ENCODE assay signal across 8 cellular contexts in genomic region chr11:70191495-70192140, GRCh38. TPM values are rescaled to one million over a fixed set of nuclear protein-coding genes. Genes with fewer than 3 reads are reported as not detected.
A peak's percentile ranks its signal among the peaks of the same experiment; 100 is the strongest.
DNase-seq lines count a peak whose midpoint lies in the region; ATAC-seq and TF ChIP-seq lines count a peak whose summit lies in the region.

No MANE protein-coding gene starts in this region.

- no peak for TF ChIP-seq EP300 in Ishikawa (IDR thresholded peaks at IDR 0.05; ENCODE audit: borderline replicate concordance)

- H3K27ac ChIP-seq in SU-DHL-6 (ENCODE audit: low read depth, low read length) (no peak overlapping the region), adrenal gland (no peak overlapping the region), right cardiac atrium (ENCODE audit: low read length) (no peak overlapping the region), spleen (no peak overlapping the region)

- no peaks in the 10 kb centered on the region for H3K9me3 ChIP-seq in SU-DHL-6 (ENCODE audit: insufficient read depth, low read length)
- H3K9me3 ChIP-seq in adrenal gland (replicated peaks in 1 of 3) = no peaks in the 10 kb centered on the region
- no peaks in the 10 kb centered on the region for H3K9me3 ChIP-seq in right cardiac atrium (ENCODE audit: control insufficient read depth, low read length)
- no peaks in the 10 kb centered on the region for H3K9me3 ChIP-seq in spleen

- H3K4me2 ChIP-seq in SU-DHL-6 (ENCODE audit: low read depth, low read length, poor library complexity, severe bottlenecking) = no peak overlapping the region

- H3K36me3 ChIP-seq in SU-DHL-6 (ENCODE audit: low read length) = no peaks in the 10 kb centered on the region
- H3K36me3 ChIP-seq in adrenal gland (replicated peaks in 1 of 2) = no peaks in the 10 kb centered on the region
- H3K36me3 ChIP-seq in spleen = no peaks in the 10 kb centered on the region

- ATAC-seq in right cardiac atrium (peak; percentile 90 to 91), HG02840 (IDR thresholded peaks at IDR 0.05; ENCODE audit: low FRiP score, unreplicated experiment) (no peak), HG03342 (IDR thresholded peaks at IDR 0.05; ENCODE audit: unreplicated experiment) (no peak)

- DNase-seq in DMS153 treated with DMSO at 0.1 percent for 48 hours (lab: John Stamatoyannopoulos, UW; ENCODE audit: unreplicated experiment) (peak; percentile 45), adrenal gland (peak; percentile 69 to 87 (median 84)), right cardiac atrium (peak; percentile 81 to 94 (median 94)), spleen (peak; percentile 87)

- no peak overlapping the region for H2AFZ ChIP-seq in SU-DHL-6 (ENCODE audit: low read depth, low read length, severe bottlenecking)

- TF ChIP-seq POLR2A in adrenal gland (IDR thresholded peaks at IDR 0.05) = no peak
- TF ChIP-seq POLR2A in spleen (IDR thresholded peaks at IDR 0.05) = no peak

- no peaks in the 10 kb centered on the region for H4K20me1 ChIP-seq in SU-DHL-6 (ENCODE audit: low read depth, low read length)

- TF ChIP-seq CTCF in SU-DHL-6 (IDR thresholded peaks at IDR 0.05; ENCODE audit: insufficient read depth, low read length, poor library complexity, severe bottlenecking) (peak; percentile 41), adrenal gland (IDR thresholded peaks at IDR 0.05) (peak; percentile 84 to 92 (median 86)), spleen (IDR thresholded peaks at IDR 0.05 in 8 of 11, conservative IDR thresholded peaks at IDR 0.05 in 3 of 11) (peak; percentile 47 to 90 (median 77))

- no peaks in the 10 kb centered on the region for H3K79me2 ChIP-seq in SU-DHL-6 (ENCODE audit: insufficient read depth, low read length)

- H3K4me3 ChIP-seq in SU-DHL-6 (ENCODE audit: insufficient read depth, low read length, poor library complexity, severe bottlenecking) = no peak overlapping the region
- H3K4me3 ChIP-seq in adrenal gland = no peak overlapping the region
- no peak overlapping the region for H3K4me3 ChIP-seq in right cardiac atrium (ENCODE audit: low read length)
- no peak overlapping the region for H3K4me3 ChIP-seq in spleen

- 7 to 15% (median 10%) methylated on average over 15 to 22 of the region's 22 CpGs for WGBS in adrenal gland, 4 donors
- WGBS in right cardiac atrium = 11% methylated on average over 22 of the region's 22 CpGs
- WGBS in spleen, 5 donors = 12 to 21% (median 15%) methylated on average over 14 to 22 of the region's 22 CpGs

- intact Hi-C loops in adrenal gland (cut with DNase I) (loop anchor here (2.0 to 5.0 kb wide), 3 partner anchors 269 to 507 kb away; no protein-coding TSS in a partner anchor), right cardiac atrium (cut with DNase I) (loop anchor here (2.0 to 10.0 kb wide), 4 partner anchors 273 to 507 kb away; no protein-coding TSS in a partner anchor), spleen (cut with DNase I; ENCODE audit: low total_unique reads) (no loop called here)

- peak; percentile 98 for TF ChIP-seq RAD21 in Ishikawa (IDR thresholded peaks at IDR 0.05; ENCODE audit: low read depth)

- no peak overlapping the region for H3K9ac ChIP-seq in SU-DHL-6 (ENCODE audit: low read length)

- H3K9me2 ChIP-seq in SU-DHL-6 (replicated peaks; ENCODE audit: insufficient read depth, low read length) = no peaks in the 10 kb centered on the region

- H3K4me1 ChIP-seq in adrenal gland (replicated peaks in 1 of 2) (no peaks in the 10 kb centered on the region), right cardiac atrium (ENCODE audit: control insufficient read depth, insufficient read depth, low read length) (no peaks in the 10 kb centered on the region), spleen (peaks cover 0 to 13% (median 4%) of the 10 kb centered on the region in 6 donors)

- H3K27me3 ChIP-seq in SU-DHL-6 (ENCODE audit: low read length) = no peaks in the 10 kb centered on the region
- H3K27me3 ChIP-seq in adrenal gland = no peaks in the 10 kb centered on the region
- H3K27me3 ChIP-seq in right cardiac atrium (ENCODE audit: control insufficient read depth, insufficient read depth) = no peaks in the 10 kb centered on the region
- H3K27me3 ChIP-seq in spleen (replicated peaks in 1 of 7) = peaks cover 0 to 49% (median 7%) of the 10 kb centered on the region in 7 donors

- H3F3A ChIP-seq in SU-DHL-6 (ENCODE audit: insufficient read depth) = no peaks in the 10 kb centered on the region

TF ChIP-seq in Ishikawa, 13 proteins besides CTCF, POLR2A, EP300 and RAD21:
- no peak for TF ChIP-seq MAX (IDR thresholded peaks at IDR 0.05)
- TF ChIP-seq FOXM1 (IDR thresholded peaks at IDR 0.05; ENCODE audit: borderline replicate concordance, low read depth) = no peak
- TF ChIP-seq USF1 (IDR thresholded peaks at IDR 0.05) = no peak
- TF ChIP-seq CREB1 (IDR thresholded peaks at IDR 0.05; ENCODE audit: low read depth) = no peak
- TF ChIP-seq CEBPB (IDR thresholded peaks at IDR 0.05) = no peak
- TF ChIP-seq TAF1 (IDR thresholded peaks at IDR 0.05; ENCODE audit: low read depth) = no peak
- no peak for TF ChIP-seq YY1 (IDR thresholded peaks at IDR 0.05; ENCODE audit: low read depth)
- TF ChIP-seq ZBTB7A (IDR thresholded peaks at IDR 0.05; ENCODE audit: low read depth) = no peak
- TF ChIP-seq NFIC (IDR thresholded peaks at IDR 0.05) = no peak
- TF ChIP-seq TEAD4 (IDR thresholded peaks at IDR 0.05) = no peak
- no peak for TF ChIP-seq EGR1 (IDR thresholded peaks at IDR 0.05)
- TF ChIP-seq TCF12 (IDR thresholded peaks at IDR 0.05; ENCODE audit: low read depth) = no peak
- TF ChIP-seq REST (IDR thresholded peaks at IDR 0.05; ENCODE audit: low read depth) = no peak

RNA-seq across cellular contexts. Expression of gene FADD, which starts 11.5 kb away (rescaled TPM):
- total RNA-seq in adrenal gland = 10 to 100 TPM; 15.7 to 37.9 (median 26.2) TPM
- polyA plus RNA-seq in adrenal gland = 10 to 100 TPM in 1 of 3 donors, 1 to 10 TPM in 2; 8.9 to 34.0 (median 9.2) TPM
- total RNA-seq in right cardiac atrium = 10 to 100 TPM; 11.3 to 13.4 (median 12.3) TPM
- 10.6 TPM for polyA plus RNA-seq in right cardiac atrium
- 10 to 100 TPM; 20.0 to 28.8 (median 23.1) TPM for total RNA-seq in spleen
- 10 to 100 TPM; 11.3 to 24.9 (median 17.3) TPM for polyA plus RNA-seq in spleen

Comparison
In these comparisons a context has a peak if more than half of its experiments do, and no peak if none do; other contexts are left out.
1. ATAC-seq: peak in right cardiac atrium (2 of 2); none in HG02840 (single experiment) and HG03342 (single experiment).
2. Peak in every context shown above with its lines, with median percentiles within 50 percentile points of each other: DNase-seq and CTCF ChIP-seq.